11 cellular contexts compared by ENCODE assay signal in the genomic region with DNA sequence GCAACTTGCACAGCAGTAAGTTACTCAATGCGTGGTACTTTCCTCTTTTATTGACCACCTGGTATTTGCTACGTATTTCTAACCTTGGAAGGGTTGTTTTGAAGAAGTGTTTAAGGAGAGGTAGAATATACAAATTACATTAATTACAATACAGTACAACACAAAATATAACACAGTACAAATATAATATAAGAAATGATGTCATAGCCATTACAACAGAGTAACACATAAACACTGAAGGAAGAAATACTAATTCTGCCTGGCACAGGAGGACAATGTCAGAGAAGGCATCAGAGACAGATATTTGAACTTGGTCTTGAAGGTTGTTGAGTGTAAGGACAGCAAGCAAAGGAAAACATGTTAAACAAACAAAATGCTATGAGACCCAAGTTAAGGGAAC.
"Had no signal": no experiment of that assay in that cellular context is flagged by ENCODE, and none has a peak within 500 bp of the region (broad histone marks: within the 10 kb centered on the region; RNA-seq: fewer than 3 reads in every experiment).

No MANE protein-coding gene starts in this region.

- H2AFZ ChIP-seq: neural progenitor cell had no signal

- H3K9me3 ChIP-seq: ovary, thoracic aorta had no signal

- DNase-seq: activated CD4-positive, alpha-beta memory T cell treated with anti-CD3 and anti-CD28 coated beads, Interleukin-2, amount 10 ng/mL, durations not matched to agents 7 days and 5 days; activated CD4-positive, alpha-beta T cell treated with anti-CD3 and anti-CD28 coated beads for 4 hours; activated CD8-positive, alpha-beta memory T cell treated with anti-CD3 and anti-CD28 coated beads, Interleukin-2, amount 50 U/mL, for 4 hours; activated T-cell treated with anti-CD3 and anti-CD28 coated beads, Interleukin-2, amount 50 U/mL, for 48 hours; islet precursor cell; ovary had no signal

- FAIRE-seq: astrocyte, endometrium had no signal

- H3K27me3 ChIP-seq: neural progenitor cell, ovary had no signal

- H3K36me3 ChIP-seq: neural progenitor cell, ovary, thoracic aorta had no signal

- ATAC-seq: stimulated activated effector memory CD8-positive, alpha-beta T cell treated with anti-CD3 and anti-CD28 coated beads, Interleukin-12 subunit alpha, Interleukin-12 subunit beta, amount 100 ng/mL, for 72 hours had no signal

- H3K9ac ChIP-seq: neural progenitor cell had no signal

- H3K4me3 ChIP-seq: neural progenitor cell, ovary, thoracic aorta had no signal

- H3K27ac ChIP-seq: neural progenitor cell, ovary, thoracic aorta had no signal
